10 cellular contexts compared by ENCODE assay signal in the genomic region with DNA sequence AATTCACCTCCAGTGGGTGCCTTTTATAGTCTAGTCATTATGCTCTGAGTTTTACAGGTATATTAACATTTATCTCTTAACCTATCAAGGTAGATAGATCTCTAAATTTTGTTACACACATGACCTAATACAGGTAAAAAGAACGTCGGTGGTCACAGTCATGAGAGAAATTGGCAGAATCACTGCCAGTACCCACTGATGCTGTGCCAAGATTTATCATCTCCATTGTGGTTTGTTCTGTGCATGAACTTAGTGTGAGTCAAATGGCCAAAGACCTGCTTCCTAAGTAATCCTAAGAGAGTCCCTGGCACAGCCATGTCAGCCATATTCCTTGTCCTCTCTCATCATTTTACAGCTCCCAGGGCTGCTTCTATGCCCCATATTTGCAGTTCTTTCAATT. TPM values are rescaled to one million over a fixed set of nuclear protein-coding genes. Genes with fewer than 3 reads are reported as not detected.
"Had no signal": no experiment of that assay in that cellular context is flagged by ENCODE, and none has a peak within 500 bp of the region (broad histone marks: within the 10 kb centered on the region; RNA-seq: fewer than 3 reads in every experiment).

No MANE protein-coding gene starts in this region.

RNA-seq across cellular contexts. Expression of a gene that starts 9.2 kb away (rescaled TPM):
- total RNA-seq: OCI-LY7, PC-9, Right ventricle myocardium inferior, Right ventricle myocardium superior, SJCRH30, SK-MEL-5 had no signal
- polyA plus RNA-seq: SK-N-SH had no signal

RNA-seq across cellular contexts. Expression of a gene that starts 31.1 kb away (rescaled TPM):
- total RNA-seq: OCI-LY7, PC-9, Right ventricle myocardium inferior, Right ventricle myocardium superior, SJCRH30, SJSA1, T-cell had no signal
- polyA plus RNA-seq: SK-N-SH had no signal

RNA-seq across cellular contexts. Expression of a gene that starts 46.2 kb away (rescaled TPM):
- total RNA-seq: OCI-LY7, PC-9, Peyer's patch, Right ventricle myocardium inferior, Right ventricle myocardium superior, SJCRH30, SJSA1, SK-MEL-5, T-cell had no signal
- polyA plus RNA-seq: SK-N-SH had no signal
